ENCODE assay signal across 18 cellular contexts in genomic region chr15:80870366-80870765, GRCh38.
A peak's percentile ranks its signal among the peaks of the same experiment; 100 is the strongest.
DNase-seq lines count a peak whose midpoint lies in the region; FAIRE-seq and TF ChIP-seq lines count a peak whose summit lies in the region.
"Had no signal": no experiment of that assay in that cellular context is flagged by ENCODE, and none has a peak within 500 bp of the region (broad histone marks: within the 10 kb centered on the region; RNA-seq: fewer than 3 reads in every experiment).

No MANE protein-coding gene starts in this region.

- in situ Hi-C loops in transverse colon (cut with MboI; ENCODE audit: low pct_ligation_motif_present in 1 of 4, low pct_unique_long_range_greater_than_20kb in 1 of 4, low sequenced_read_pairs in 3 of 4): no loop called here
- in situ Hi-C loops in GM13977 (cut with MboI; ENCODE audit: low pct_unique_long_range_greater_than_20kb, low sequenced_read_pairs, unreplicated experiment): no loop called here

- no peak overlapping the region for H3K56ac ChIP-seq in H1 (replicated peaks; ENCODE audit: insufficient read length, low read depth, low read length)

- H3K79me2 ChIP-seq in H1 (ENCODE audit: control insufficient read depth in 1 of 2, insufficient read depth in 2 of 2, low read length in 2 of 2) (no peaks in the 10 kb centered on the region), smooth muscle cell (ENCODE audit: low read depth) (no peaks in the 10 kb centered on the region)

- no peak overlapping the region for H2BK12ac ChIP-seq in H1 (ENCODE audit: low read depth, low read length)

- no peak overlapping the region for H3K4me2 ChIP-seq in H1 (ENCODE audit: insufficient read depth in 1 of 2, low read depth in 2 of 2, low read length in 2 of 2)
- H3K4me2 ChIP-seq in smooth muscle cell: peak overlapping the region; percentile 40

- H3K9me3 ChIP-seq in H1 (ENCODE audit: insufficient read depth in 2 of 2, low read depth in 1 of 2, low read length in 1 of 2): no peaks in the 10 kb centered on the region
- H3K9me3 ChIP-seq in smooth muscle cell (replicated peaks; ENCODE audit: low read depth): no peaks in the 10 kb centered on the region
- no peaks in the 10 kb centered on the region for H3K9me3 ChIP-seq in transverse colon

- H4K20me1 ChIP-seq in H1 (replicated peaks in 1 of 2; ENCODE audit: control insufficient read depth in 1 of 2, insufficient read depth in 2 of 2, low read length in 2 of 2) (no peaks in the 10 kb centered on the region), smooth muscle cell (ENCODE audit: low read depth) (no peaks in the 10 kb centered on the region)

- no peak overlapping the region for H3K9ac ChIP-seq in H1 (replicated peaks in 1 of 4; ENCODE audit: extremely low read depth in 1 of 4, low read depth in 3 of 4, low read length in 3 of 4)
- no peak overlapping the region for H3K9ac ChIP-seq in smooth muscle cell (ENCODE audit: low read depth)

- H3K4me3 ChIP-seq in H1 (ENCODE audit: extremely low read depth in 1 of 4, insufficient read depth in 2 of 4, low read depth in 3 of 4, low read length in 4 of 4) (no peak overlapping the region), smooth muscle cell (no peak overlapping the region), transverse colon (no peak overlapping the region)

- TF ChIP-seq POLR2A in H1 (IDR thresholded peaks at IDR 0.05; ENCODE audit: control extremely low read depth in 1 of 2, low read depth in 2 of 2, low read length in 2 of 2) (no peak), transverse colon (IDR thresholded peaks at IDR 0.05) (no peak)

- TF ChIP-seq EP300 in H1 (IDR thresholded peaks at IDR 0.05; ENCODE audit: borderline replicate concordance in 1 of 2, low read depth in 2 of 2, low read length in 2 of 2): no peak
- no peak for TF ChIP-seq EP300 in transverse colon (IDR thresholded peaks at IDR 0.05; ENCODE audit: low read depth)

- no peak overlapping the region for H2BK15ac ChIP-seq in H1 (ENCODE audit: low read length)

- no peak overlapping the region for H2BK120ac ChIP-seq in H1 (replicated peaks; ENCODE audit: low read depth, low read length)

- H3K27me3 ChIP-seq in H1 (replicated peaks in 1 of 4; ENCODE audit: control insufficient read depth in 3 of 4, extremely low read depth in 1 of 4, insufficient read depth in 3 of 4, low read length in 3 of 4): no peaks in the 10 kb centered on the region
- no peaks in the 10 kb centered on the region for H3K27me3 ChIP-seq in smooth muscle cell (ENCODE audit: low read depth)
- no peaks in the 10 kb centered on the region for H3K27me3 ChIP-seq in transverse colon

- peaks cover 68% of the 10 kb centered on the region for H3K36me3 Mint-ChIP-seq in osteocyte (ENCODE audit: unreplicated experiment)
- H3K36me3 Mint-ChIP-seq: CD4-positive, alpha-beta memory T cell had no signal

- CTCF ChIA-PET in H1 (lab: Charles Lee; ENCODE audit: partially characterized antibody): interaction anchor here (0.9 to 1.5 kb wide), 7 partner anchors 9 to 21 kb away, joined by 3 to 8 read pairs (median 5); no protein-coding TSS in a partner anchor

- WGBS in H1 (ENCODE audit: extremely low coverage in 1 of 2, insufficient coverage in 1 of 2, insufficient read length in 1 of 2, insufficient replicate concordance in 2 of 2, low coverage in 1 of 2, low lambda C conversion rate in 2 of 2, missing lambda C conversion rate in 1 of 2), 2 experiments: 88% methylated on average over 8 of the region's 8 CpGs; no CpG with 5 or more reads in 1 of the 2 experiments
- WGBS in smooth muscle cell (ENCODE audit: low lambda C conversion rate): 92% methylated on average over 8 of the region's 8 CpGs
- WGBS in transverse colon (ENCODE audit: low coverage in 1 of 2), 2 donors: 89% methylated on average over 8 of the region's 8 CpGs; no CpG with 5 or more reads in 1 of the 2 donors

- no peak overlapping the region for H2BK20ac ChIP-seq in H1 (ENCODE audit: low read length)

- FAIRE-seq in H1 (lab: Jason Lieb, UNC): no peak
- FAIRE-seq: GM12892, GM19239 had no signal

- peaks cover 2 to 14% (median 6%) of the 10 kb centered on the region in 4 experiments for H3K4me1 ChIP-seq in H1 (replicated peaks in 1 of 4; ENCODE audit: control insufficient read depth in 3 of 4, insufficient read depth in 4 of 4, low read length in 3 of 4)
- H3K4me1 ChIP-seq in smooth muscle cell (ENCODE audit: low read depth): no peaks in the 10 kb centered on the region
- peaks cover 0 to 4% (median 0%) of the 10 kb centered on the region in 4 donors for H3K4me1 ChIP-seq in transverse colon

- no peak overlapping the region for H3K4ac ChIP-seq in H1 (replicated peaks; ENCODE audit: insufficient read length, low read depth, low read length)

- H4K8ac ChIP-seq in H1 (ENCODE audit: extremely low read depth, insufficient read depth, low read length): no peak overlapping the region

- POLR2A ChIA-PET in H1 (lab: Charles Lee; ENCODE audit: partially characterized antibody): interaction anchor here (0.9 kb wide), 1 partner anchor 26 kb away, joined by 3 read pairs; no protein-coding TSS in a partner anchor

- TF ChIP-seq RAD21 in H1 (IDR thresholded peaks at IDR 0.05 in 1 of 2, conservative IDR thresholded peaks at IDR 0.05 in 1 of 2; ENCODE audit: low read depth in 2 of 2, low read length in 2 of 2): no peak

- H3K18ac ChIP-seq in H1 (ENCODE audit: extremely low read depth, low read length): no peak overlapping the region

- 0 out of 2 replicates have a peak overlapping the region, but pooled peaks have one; percentile 3 for H2BK5ac ChIP-seq in H1 (ENCODE audit: low read depth, low read length)

- H3K14ac ChIP-seq in H1 (ENCODE audit: insufficient read length): no peak overlapping the region

- H3K23me2 ChIP-seq in H1 (ENCODE audit: low read depth, low read length): no peaks in the 10 kb centered on the region

- H2AFZ ChIP-seq in H1 (ENCODE audit: low read length): no peak overlapping the region
- H2AFZ ChIP-seq in smooth muscle cell (ENCODE audit: low read depth): no peak overlapping the region

- peak overlapping the region; percentile 43 for H3K27ac Mint-ChIP-seq in osteocyte (ENCODE audit: unreplicated experiment)
- H3K27ac Mint-ChIP-seq: CD4-positive, alpha-beta memory T cell had no signal

- no peaks in the 10 kb centered on the region for H3K79me1 ChIP-seq in H1 (ENCODE audit: low read depth, low read length)

- TF ChIP-seq CTCF in H1 (IDR thresholded peaks at IDR 0.05; ENCODE audit: control extremely low read depth in 1 of 3, insufficient read depth in 1 of 3, low read depth in 1 of 3, low read length in 3 of 3) (no peak), osteocyte (IDR thresholded peaks at IDR 0.05) (no peak), smooth muscle cell (IDR thresholded peaks at IDR 0.05; ENCODE audit: borderline replicate concordance, insufficient read depth, poor library complexity, severe bottlenecking) (no peak), transverse colon (IDR thresholded peaks at IDR 0.05) (no peak), GM13977 (IDR thresholded peaks at IDR 0.05; ENCODE audit: extremely low read depth, insufficient read depth, missing control alignments) (no peak), GM20000 (IDR thresholded peaks at IDR 0.05; ENCODE audit: extremely low read depth, missing control alignments) (no peak)

- no peak overlapping the region for H3K4me3 Mint-ChIP-seq in osteocyte (ENCODE audit: unreplicated experiment)
- H3K4me3 Mint-ChIP-seq: CD4-positive, alpha-beta memory T cell had no signal

- no peaks in the 10 kb centered on the region for H3K36me3 ChIP-seq in H1 (ENCODE audit: control insufficient read depth in 2 of 4, insufficient read depth in 4 of 4, low read length in 3 of 4)
- no peaks in the 10 kb centered on the region for H3K36me3 ChIP-seq in smooth muscle cell (ENCODE audit: low read depth)
- H3K36me3 ChIP-seq in transverse colon: no peaks in the 10 kb centered on the region

- H2AK5ac ChIP-seq in H1 (ENCODE audit: low read depth, low read length): peak overlapping the region; percentile 41; the same call in 1 of the 2 replicates

- intact Hi-C loops in transverse colon (cut with DNase I; ENCODE audit: low total_unique reads): no loop called here

- DNase-seq in H1 (ENCODE audit: low read depth in 1 of 2, low spot score in 2 of 2) (no peak), osteocyte (ENCODE audit: extremely low spot score, unreplicated experiment) (no peak), smooth muscle cell (lab: John Stamatoyannopoulos, UW; ENCODE audit: unreplicated experiment) (no peak), transverse colon (no peak), GM13977 (ENCODE audit: low spot score) (no peak), NCI-H1092 (lab: John Stamatoyannopoulos, UW) (no peak), GM20000 (ENCODE audit: low spot score) (no peak)
- DNase-seq: C1 segment of cervical spinal cord; Calu3; CD4-positive, alpha-beta memory T cell; COR-L47; DMS53; DMS79 treated with DMSO at 0.1 percent for 48 hours; GF-D8; GOT3; H7 had no signal

- no peak overlapping the region for H4K5ac ChIP-seq in H1 (ENCODE audit: insufficient read length, low read depth, low read length)

- H3K27ac ChIP-seq in H1 (ENCODE audit: low read depth, low read length): no peak overlapping the region
- H3K27ac ChIP-seq in smooth muscle cell (ENCODE audit: low read depth): no peak overlapping the region
- H3K27ac ChIP-seq in transverse colon: no peak overlapping the region

- no peak overlapping the region for H4K91ac ChIP-seq in H1 (replicated peaks; ENCODE audit: insufficient read length, low read length)

- H3K4me1 Mint-ChIP-seq in osteocyte (ENCODE audit: unreplicated experiment): peaks cover 18% of the 10 kb centered on the region
- H3K4me1 Mint-ChIP-seq: CD4-positive, alpha-beta memory T cell had no signal

- H3F3A ChIP-seq in smooth muscle cell (ENCODE audit: low read depth): no peaks in the 10 kb centered on the region

- H3K23ac ChIP-seq in H1 (ENCODE audit: insufficient read length): no peak overlapping the region

- no peaks in the 10 kb centered on the region for H3K9me3 Mint-ChIP-seq in osteocyte (ENCODE audit: unreplicated experiment)

- H3K27me3 Mint-ChIP-seq in osteocyte (ENCODE audit: unreplicated experiment): no peaks in the 10 kb centered on the region
- H3K27me3 Mint-ChIP-seq: CD4-positive, alpha-beta memory T cell had no signal

TF ChIP-seq in H1, 55 proteins besides CTCF, POLR2A, EP300 and RAD21 (continues in another document):
- TF ChIP-seq KDM5A (IDR thresholded peaks at IDR 0.05; ENCODE audit: low read length) (no peak), SP4 (IDR thresholded peaks at IDR 0.05; ENCODE audit: low read length) (no peak), RBBP5 (IDR thresholded peaks at IDR 0.05; ENCODE audit: borderline replicate concordance, low read depth, low read length) (no peak), POLR2AphosphoS5 (IDR thresholded peaks at IDR 0.05; ENCODE audit: low read depth, low read length) (no peak), TAF1 (IDR thresholded peaks at IDR 0.05; ENCODE audit: low read depth, low read length) (no peak), CEBPB (IDR thresholded peaks at IDR 0.05; ENCODE audit: low read depth, low read length) (no peak), FOSL1 (IDR thresholded peaks at IDR 0.05; ENCODE audit: insufficient read depth, low read depth, low read length) (no peak), NANOG (IDR thresholded peaks at IDR 0.05; ENCODE audit: insufficient read depth, low read depth, low read length, poor library complexity, severe bottlenecking) (no peak)
- TF ChIP-seq, protein P1, sequence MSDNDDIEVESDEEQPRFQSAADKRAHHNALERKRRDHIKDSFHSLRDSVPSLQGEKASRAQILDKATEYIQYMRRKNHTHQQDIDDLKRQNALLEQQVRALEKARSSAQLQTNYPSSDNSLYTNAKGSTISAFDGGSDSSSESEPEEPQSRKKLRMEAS (IDR thresholded peaks at IDR 0.05): no peak
